ENCODE assay signal across 1 cellular context in the genomic region with DNA sequence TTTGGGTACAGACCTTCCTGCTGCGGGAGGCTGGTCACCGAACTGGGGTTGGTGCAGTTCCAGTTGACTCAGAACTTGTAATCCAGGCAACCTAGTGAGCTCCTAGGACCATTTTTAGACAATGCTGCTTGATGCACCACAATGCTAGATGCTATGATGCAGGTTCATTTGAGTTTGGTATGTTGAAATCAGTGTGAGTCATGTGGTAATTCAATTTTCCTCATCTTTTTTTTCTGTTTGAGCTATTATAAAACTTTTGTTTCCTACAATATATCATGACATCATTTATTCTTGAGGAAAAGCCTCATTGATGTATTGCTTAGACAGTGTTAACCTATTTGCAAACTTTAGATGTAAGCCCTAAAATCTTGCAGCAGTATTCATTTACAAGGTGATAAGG.
TF ChIP-seq lines count a peak whose summit lies in the region.

No MANE protein-coding gene starts in this region.

TF ChIP-seq in HepG2, 621 proteins besides CTCF, POLR2A, EP300 and RAD21:
- peak; percentile 74 for TF ChIP-seq ATF7 (IDR thresholded peaks at IDR 0.05)
- TF ChIP-seq ATF7 (CRISPR knock-in tag; IDR thresholded peaks at IDR 0.05), result no peak
- no peak for TF ChIP-seq PHF21A (CRISPR knock-in tag; IDR thresholded peaks at IDR 0.05)
- TF ChIP-seq JUND (CRISPR knock-in tag; IDR thresholded peaks at IDR 0.05), result no peak
- TF ChIP-seq SALL2 (CRISPR knock-in tag; IDR thresholded peaks at IDR 0.05), result no peak
- no peak for TF ChIP-seq BRD4 (CRISPR knock-in tag; IDR thresholded peaks at IDR 0.05)
- no peak for TF ChIP-seq TRIM24 (CRISPR knock-in tag; IDR thresholded peaks at IDR 0.05)
